Comparison of ENCODE assay signal across 11 cellular contexts in genomic region chr21:26167593-26167992, GRCh38. TPM values are rescaled to one million over a fixed set of nuclear protein-coding genes. Genes with fewer than 3 reads are reported as not detected.
A peak's percentile ranks its signal among the peaks of the same experiment; 100 is the strongest.
DNase-seq lines count a peak whose midpoint lies in the region; ATAC-seq, FAIRE-seq and TF ChIP-seq lines count a peak whose summit lies in the region.
"Had no signal": no experiment of that assay in that cellular context is flagged by ENCODE, and none has a peak within 500 bp of the region (broad histone marks: within the 10 kb centered on the region; RNA-seq: fewer than 3 reads in every experiment).

No MANE protein-coding gene starts in this region.

- H3K27ac Mint-ChIP-seq in Calu3 (ENCODE audit: unreplicated experiment): peak overlapping the region; percentile 53
- H3K27ac Mint-ChIP-seq: activated naive CD4-positive, alpha-beta T cell treated with anti-CD3 and anti-CD28 coated beads for 36 hours had no signal

- peak overlapping the region; percentile 27 for H3K9ac ChIP-seq in NT2/D1 (ENCODE audit: insufficient read length, low read depth)
- H3K9ac ChIP-seq in fibroblast of lung (ENCODE audit: insufficient read depth, low read length): no peak overlapping the region
- no peak overlapping the region for H3K9ac ChIP-seq in trophoblast cell (ENCODE audit: low read length)

- H4K20me1 ChIP-seq in fibroblast of lung (ENCODE audit: control insufficient read depth, extremely low read depth, insufficient read depth, low read length): peaks cover 2% of the 10 kb centered on the region

- no peak overlapping the region for H2AFZ ChIP-seq in fibroblast of lung (ENCODE audit: low read length)
- no peak overlapping the region for H2AFZ ChIP-seq in trophoblast cell (ENCODE audit: insufficient read depth, low read length, poor library complexity)

- ATAC-seq in aorta (ENCODE audit: low FRiP score): no peak

- FAIRE-seq in HTR-8/SVneo (lab: Jason Lieb, UNC): no peak
- FAIRE-seq: TTC549 had no signal

- H3K4me3 Mint-ChIP-seq in Calu3 (ENCODE audit: low read depth, unreplicated experiment): peak overlapping the region; percentile 93
- H3K4me3 Mint-ChIP-seq: activated naive CD4-positive, alpha-beta T cell treated with anti-CD3 and anti-CD28 coated beads for 36 hours had no signal

- H3K9me3 ChIP-seq in NT2/D1 (ENCODE audit: insufficient read depth, low read length) (no peaks in the 10 kb centered on the region), fibroblast of lung (ENCODE audit: control insufficient read depth, insufficient read depth, low read depth, low read length) (no peaks in the 10 kb centered on the region), trophoblast cell (ENCODE audit: insufficient read depth, low read depth, low read length) (no peaks in the 10 kb centered on the region), aorta (ENCODE audit: control insufficient read depth, low read length) (no peaks in the 10 kb centered on the region)

- DNase-seq in Calu3: no peak
- no peak for DNase-seq in NT2/D1 (ENCODE audit: low read depth, low spot score)
- DNase-seq in fibroblast of lung (ENCODE audit: low read depth in 2 of 2): no peak
- no peak for DNase-seq in trophoblast cell
- no peak for DNase-seq in D341Med (ENCODE audit: low spot score)
- DNase-seq in SW480 (ENCODE audit: low spot score): no peak
- DNase-seq in HTR-8/SVneo (ENCODE audit: insufficient read length, low spot score): no peak
- DNase-seq in aorta: no peak
- DNase-seq: activated naive CD4-positive, alpha-beta T cell treated with anti-CD3 and anti-CD28 coated beads for 36 hours; NCI-H2171 treated with DMSO at 0.1 percent for 48 hours had no signal

- BruUV-seq in Calu3 (replicated peaks; lab: Mats Ljungman, UMichigan): no TSS peak

- H2BK12ac ChIP-seq in trophoblast cell (ENCODE audit: low read length): no peak overlapping the region

- no peak overlapping the region for H3K27ac ChIP-seq in fibroblast of lung (ENCODE audit: insufficient read depth, low read length)
- H3K27ac ChIP-seq in trophoblast cell (ENCODE audit: low read depth, low read length): no peak overlapping the region
- H3K27ac ChIP-seq in aorta (ENCODE audit: low read depth in 1 of 2, low read length in 2 of 2): no peak overlapping the region

- H3K4me1 ChIP-seq in NT2/D1 (ENCODE audit: insufficient read depth, insufficient read length): peaks cover 3% of the 10 kb centered on the region
- H3K4me1 ChIP-seq in fibroblast of lung (ENCODE audit: control insufficient read depth, extremely low read depth, insufficient read depth, low read length): peaks cover 16% of the 10 kb centered on the region
- peaks cover 2 to 10% of the 10 kb centered on the region in 2 experiments for H3K4me1 ChIP-seq in trophoblast cell (ENCODE audit: control insufficient read depth in 1 of 2, insufficient read depth in 2 of 2, low read length in 2 of 2)
- no peaks in the 10 kb centered on the region for H3K4me1 ChIP-seq in aorta (ENCODE audit: control insufficient read depth in 1 of 2, insufficient read depth in 2 of 2, low read length in 2 of 2)

- no peaks in the 10 kb centered on the region for H3K9me3 Mint-ChIP-seq in Calu3 (ENCODE audit: low read depth, unreplicated experiment)
- H3K9me3 Mint-ChIP-seq: activated naive CD4-positive, alpha-beta T cell treated with anti-CD3 and anti-CD28 coated beads for 36 hours had no signal

- no peak overlapping the region for H3K14ac ChIP-seq in trophoblast cell (ENCODE audit: low read length)

- no peak overlapping the region for H4K12ac ChIP-seq in trophoblast cell (ENCODE audit: low read depth, low read length)

- no peak overlapping the region for H4K8ac ChIP-seq in trophoblast cell (ENCODE audit: low read depth, low read length)

- H3K27me3 ChIP-seq in NT2/D1 (ENCODE audit: insufficient read depth, insufficient read length): peaks cover 10% of the 10 kb centered on the region
- H3K27me3 ChIP-seq in fibroblast of lung (ENCODE audit: control insufficient read depth, insufficient read depth, low read length): no peaks in the 10 kb centered on the region
- no peaks in the 10 kb centered on the region for H3K27me3 ChIP-seq in trophoblast cell (ENCODE audit: insufficient read depth, low read length)
- H3K27me3 ChIP-seq in aorta (ENCODE audit: control insufficient read depth in 1 of 2, insufficient read depth in 2 of 2, low read length in 1 of 2): no peaks in the 10 kb centered on the region

- TF ChIP-seq CTCF in Calu3 (IDR thresholded peaks at IDR 0.05; ENCODE audit: unreplicated experiment) (no peak), fibroblast of lung (conservative IDR thresholded peaks at IDR 0.05 in 1 of 2, IDR thresholded peaks at IDR 0.05 in 1 of 2; ENCODE audit: low read depth in 1 of 2, low read length in 2 of 2) (no peak)

- H3K23ac ChIP-seq in trophoblast cell (ENCODE audit: low read length): no peak overlapping the region

- H3K36me3 Mint-ChIP-seq in Calu3 (ENCODE audit: insufficient read depth, unreplicated experiment): peaks cover 59% of the 10 kb centered on the region

- H3K4me2 ChIP-seq in fibroblast of lung (ENCODE audit: extremely low read depth, insufficient read depth, low read length) (peak overlapping the region; percentile 61), trophoblast cell (ENCODE audit: low read length) (peak overlapping the region; percentile 40)

- H3K4ac ChIP-seq in trophoblast cell (ENCODE audit: low read depth, low read length): no peak overlapping the region

- no peak overlapping the region for H4K91ac ChIP-seq in trophoblast cell (ENCODE audit: low read depth, low read length)

- no peak overlapping the region for H2AK5ac ChIP-seq in trophoblast cell (ENCODE audit: low read length)

- H3K36me3 ChIP-seq in NT2/D1 (ENCODE audit: insufficient read depth, insufficient read length, low read length): peaks cover 18% of the 10 kb centered on the region
- H3K36me3 ChIP-seq in fibroblast of lung (ENCODE audit: control insufficient read depth, insufficient read depth, low read length): no peaks in the 10 kb centered on the region
- H3K36me3 ChIP-seq in trophoblast cell (ENCODE audit: control insufficient read depth in 1 of 2, insufficient read depth in 2 of 2, low read length in 2 of 2): no peaks in the 10 kb centered on the region
- no peaks in the 10 kb centered on the region for H3K36me3 ChIP-seq in aorta (ENCODE audit: control insufficient read depth in 1 of 2, insufficient read depth in 2 of 2, low read length in 1 of 2)

- no peak overlapping the region for H3K4me3 ChIP-seq in NT2/D1 (ENCODE audit: insufficient read length, low read depth)
- H3K4me3 ChIP-seq in fibroblast of lung (replicated peaks in 1 of 4; ENCODE audit: control extremely low read depth in 1 of 4, insufficient read depth in 1 of 4, low read depth in 3 of 4, low read length in 4 of 4): peak overlapping the region in 2 of 4 experiments; percentile 16 to 30
- no peak overlapping the region for H3K4me3 ChIP-seq in trophoblast cell (ENCODE audit: low read depth, low read length)
- H3K4me3 ChIP-seq in aorta (ENCODE audit: low read length in 2 of 2): no peak overlapping the region

- no peak overlapping the region for H2BK5ac ChIP-seq in trophoblast cell (ENCODE audit: low read depth, low read length, poor library complexity)

- no peaks in the 10 kb centered on the region for H3K27me3 Mint-ChIP-seq in Calu3 (ENCODE audit: unreplicated experiment)

- peaks cover 19% of the 10 kb centered on the region for H3K79me1 ChIP-seq in trophoblast cell (ENCODE audit: low read length)

- intact Hi-C loops in Calu3 (cut with micrococcal nuclease; ENCODE audit: unreplicated experiment): loop anchor here (5.0 to 10.0 kb wide), 3 partner anchors 173 to 547 kb away; no protein-coding TSS in a partner anchor
- intact Hi-C loops in aorta (cut with DNase I): no loop called here

- CTCF ChIA-PET in Calu3 (lab: Charles Lee): interaction anchor here (1.9 kb wide), 1 partner anchor 9 kb away, joined by 7 read pairs; no protein-coding TSS in a partner anchor

- H2BK120ac ChIP-seq in trophoblast cell (ENCODE audit: insufficient read depth, low read length, poor library complexity): no peak overlapping the region

- peaks cover 36% of the 10 kb centered on the region for H3K4me1 Mint-ChIP-seq in Calu3 (ENCODE audit: low read depth, unreplicated experiment)

- no CpG with 5 or more reads among the region's 9 CpGs for WGBS in trophoblast cell (ENCODE audit: extremely low coverage, insufficient coverage, insufficient read length)
- WGBS in aorta, 2 donors: 87 to 89% methylated on average over 9 of the region's 9 CpGs

- H3K79me2 ChIP-seq in fibroblast of lung (ENCODE audit: control insufficient read depth, insufficient read depth, low read length): peaks cover 70% of the 10 kb centered on the region
- peaks cover 17% of the 10 kb centered on the region for H3K79me2 ChIP-seq in trophoblast cell (ENCODE audit: control insufficient read depth, insufficient read depth, low read length, poor library complexity)

- no peak overlapping the region for H3K18ac ChIP-seq in trophoblast cell (ENCODE audit: low read length)

RNA-seq across cellular contexts. Expression of gene APP, which starts 3.0 kb away (rescaled TPM):
- 534 and 566 TPM in 2 replicates for total RNA-seq in Calu3 (2022)
- total RNA-seq in fibroblast of lung: 569 and 633 TPM in 2 replicates
- 828 and 1,088 TPM in 2 replicates for polyA plus RNA-seq in fibroblast of lung
- 433 and 638 TPM in 2 replicates for polyA plus RNA-seq in fibroblast of lung (2012)
- 281 and 375 TPM in 2 replicates for polyA minus RNA-seq in fibroblast of lung (ENCODE audit: low replicate concordance)
- polyA plus RNA-seq in trophoblast cell (2013): 481 and 496 TPM in 2 replicates
- total RNA-seq in aorta: 100 to 1,000 TPM; 507 to 581 TPM
- 100 to 1,000 TPM; 149 to 235 TPM for polyA plus RNA-seq in aorta
